In the genomic region with DNA sequence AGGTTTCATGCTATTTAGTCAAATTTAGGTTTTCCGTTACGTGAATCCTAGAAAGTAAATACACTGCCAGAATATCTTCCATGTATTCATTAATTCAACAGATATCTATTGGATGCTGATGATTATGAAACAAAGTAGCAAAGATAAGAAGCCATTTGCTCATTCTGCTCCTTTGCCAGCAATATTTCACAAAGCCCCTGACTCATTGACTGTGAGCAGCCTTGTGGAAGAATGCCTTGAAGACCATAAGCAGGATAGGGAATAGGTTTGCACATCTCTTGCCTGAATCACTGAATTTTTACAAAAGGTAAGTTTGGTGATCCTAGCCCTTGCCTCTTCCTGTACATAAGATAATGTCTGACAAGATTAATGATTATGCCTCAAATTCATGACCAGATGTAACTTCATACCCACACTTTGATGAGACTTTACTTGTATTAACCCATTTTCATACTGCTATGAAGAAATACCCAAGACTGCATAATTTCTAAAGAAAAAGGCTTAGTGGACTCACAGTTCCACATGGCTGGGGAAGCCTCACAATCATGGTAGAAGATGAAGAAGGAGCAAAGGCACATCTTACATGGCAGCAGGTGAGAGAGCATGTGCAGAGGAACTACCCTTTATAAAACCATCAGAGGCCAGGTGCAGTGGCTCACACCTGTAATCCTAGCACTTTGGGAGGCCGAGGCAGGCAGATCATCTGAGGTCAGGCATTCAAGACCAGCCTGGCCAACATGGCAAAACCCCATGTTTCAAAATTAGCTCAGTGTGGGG, we compare ENCODE assay signal across 11 cellular contexts. TPM values are rescaled to one million over a fixed set of nuclear protein-coding genes. Genes with fewer than 3 reads are reported as not detected.
DNase-seq lines count a peak whose midpoint lies in the region; ATAC-seq, FAIRE-seq and TF ChIP-seq lines count a peak whose summit lies in the region.
"Had no signal": no experiment of that assay in that cellular context is flagged by ENCODE, and none has a peak within 500 bp of the region (broad histone marks: within the 10 kb centered on the region; RNA-seq: fewer than 3 reads in every experiment).

No MANE protein-coding gene starts in this region.

- in situ Hi-C loops in HepG2 (cut with HindIII; ENCODE audit: extremely low pct_ligation_motif_present, low pct_unique_long_range_greater_than_20kb), result no loop called here

- H3K4me3 Mint-ChIP-seq in activated T-helper 1 cell treated with anti-CD3 and anti-CD28 coated beads, Interleukin-12 subunit alpha, Interleukin-12 subunit beta, Interleukin-2, Interleukin-4 antibody, amounts not matched to agents 30 ng/mL and 10 ng/mL and 1 ng/mL, durations not matched to agents 14 hours and 24 hours and 36 hours, result peak overlapping the region; percentile 77
- H3K4me3 Mint-ChIP-seq in CD14-positive monocyte, result no peak overlapping the region

- TF ChIP-seq POLR2A in HepG2 (IDR thresholded peaks at IDR 0.05; ENCODE audit: insufficient read depth in 1 of 2, low read depth in 2 of 2, low read length in 2 of 2) (no peak), right lobe of liver (IDR thresholded peaks at IDR 0.05) (no peak)

- no peak for DNase-seq in HepG2 (ENCODE audit: low spot score)
- no peak for DNase-seq in right lobe of liver
- no peak for DNase-seq in activated T-helper 1 cell treated with anti-CD3 and anti-CD28 coated beads, Interleukin-12 subunit alpha, Interleukin-12 subunit beta, Interleukin-2, Interleukin-4 antibody, amounts not matched to agents 30 ng/mL and 10 ng/mL and 1 ng/mL, durations not matched to agents 14 hours and 24 hours and 36 hours (ENCODE audit: low spot score)
- peak; percentile 36 for DNase-seq in glomerular visceral epithelial cell (ENCODE audit: extremely low spot score)
- no peak for DNase-seq in stimulated activated CD4-positive, alpha-beta T cell treated with anti-CD3 and anti-CD28 coated beads, Interleukin-15, amount 100 ng/mL, for 24 hours
- no peak for DNase-seq in NCI-H128 (lab: John Stamatoyannopoulos, UW; ENCODE audit: unreplicated experiment)
- DNase-seq in CD14-positive monocyte (ENCODE audit: low spot score), result no peak
- DNase-seq: H7, NCI-H446 treated with DMSO at 0.1 percent for 48 hours, nucleus accumbens had no signal

- H3K4me3 ChIP-seq in HepG2 (replicated peaks in 1 of 3; ENCODE audit: insufficient read depth in 1 of 3, low read depth in 2 of 3, low read length in 3 of 3) (no peak overlapping the region), right lobe of liver (no peak overlapping the region)

- H3K9ac ChIP-seq in HepG2 (ENCODE audit: insufficient read depth, low read depth, low read length), result no peak overlapping the region

- no peaks in the 10 kb centered on the region; a peak in 1 of 5 replicates for H3K27me3 ChIP-seq in HepG2 (ENCODE audit: control insufficient read depth in 1 of 2, insufficient read depth in 2 of 2, low read length in 2 of 2)
- no peaks in the 10 kb centered on the region for H3K27me3 ChIP-seq in right lobe of liver

- no peaks in the 10 kb centered on the region for H3K36me3 ChIP-seq in HepG2 (replicated peaks in 1 of 2; ENCODE audit: control insufficient read depth in 1 of 2, insufficient read depth in 2 of 2, low read length in 2 of 2)
- H3K36me3 ChIP-seq in right lobe of liver, result no peaks in the 10 kb centered on the region

- CTCF ChIA-PET in HepG2 (lab: Yijun Ruan, JAX; ENCODE audit: low intra/inter-chr PET ratio, low total read pairs), result no interaction called here

- no peaks in the 10 kb centered on the region for H3K27me3 Mint-ChIP-seq in activated T-helper 1 cell treated with anti-CD3 and anti-CD28 coated beads, Interleukin-12 subunit alpha, Interleukin-12 subunit beta, Interleukin-2, Interleukin-4 antibody, amounts not matched to agents 30 ng/mL and 10 ng/mL and 1 ng/mL, durations not matched to agents 14 hours and 24 hours and 36 hours (ENCODE audit: insufficient read depth)
- H3K27me3 Mint-ChIP-seq in CD14-positive monocyte (ENCODE audit: low read depth in 3 of 3), result no peaks in the 10 kb centered on the region

- no peak for TF ChIP-seq RAD21 in HepG2 (CRISPR knock-in tag; IDR thresholded peaks at IDR 0.05)

- H3K4me1 ChIP-seq in HepG2 (ENCODE audit: insufficient read depth, low read length) (0 out of 2 replicates have a peak, but pooled peaks cover 4% of the 10 kb centered on the region), right lobe of liver (peaks cover 0 to 14% (median 2%) of the 10 kb centered on the region in 4 donors)

- WGBS in HepG2 (ENCODE audit: low lambda C conversion rate), result 55% methylated on average over 3 of the region's 3 CpGs
- WGBS in right lobe of liver (ENCODE audit: insufficient coverage, low coverage, low lambda C conversion rate, missing lambda C conversion rate), result 67% methylated on average over 3 of the region's 3 CpGs

- TF ChIP-seq CTCF in HepG2 (CRISPR knock-in tag; IDR thresholded peaks at IDR 0.05) (no peak), right lobe of liver (IDR thresholded peaks at IDR 0.05) (no peak), CD14-positive monocyte (IDR thresholded peaks at IDR 0.05) (no peak)

- TF ChIP-seq EP300 in HepG2 (IDR thresholded peaks at IDR 0.05; ENCODE audit: low read depth in 2 of 2, low read length in 2 of 2) (no peak), HepG2 (CRISPR knock-in tag; IDR thresholded peaks at IDR 0.05; ENCODE audit: borderline replicate concordance) (no peak)

- peak overlapping the region; percentile 78; the same call in 1 of the 2 replicates for H3K4me2 ChIP-seq in HepG2 (ENCODE audit: low read depth, low read length)

- no peak for FAIRE-seq in HepG2 (lab: Jason Lieb, UNC)

- H2AFZ ChIP-seq in HepG2 (ENCODE audit: low read length), result no peak overlapping the region

- POLR2A ChIA-PET in HepG2 (lab: Yijun Ruan, JAX), result no interaction called here

- H3K79me2 ChIP-seq in HepG2 (ENCODE audit: insufficient read depth, low read length), result no peaks in the 10 kb centered on the region

- H3K27ac Mint-ChIP-seq in activated T-helper 1 cell treated with anti-CD3 and anti-CD28 coated beads, Interleukin-12 subunit alpha, Interleukin-12 subunit beta, Interleukin-2, Interleukin-4 antibody, amounts not matched to agents 30 ng/mL and 10 ng/mL and 1 ng/mL, durations not matched to agents 14 hours and 24 hours and 36 hours, result no peak overlapping the region
- no peak overlapping the region for H3K27ac Mint-ChIP-seq in CD14-positive monocyte

- H3K9me3 Mint-ChIP-seq in activated T-helper 1 cell treated with anti-CD3 and anti-CD28 coated beads, Interleukin-12 subunit alpha, Interleukin-12 subunit beta, Interleukin-2, Interleukin-4 antibody, amounts not matched to agents 30 ng/mL and 10 ng/mL and 1 ng/mL, durations not matched to agents 14 hours and 24 hours and 36 hours, result no peaks in the 10 kb centered on the region
- peaks cover 4 to 13% (median 6%) of the 10 kb centered on the region in 7 donors for H3K9me3 Mint-ChIP-seq in CD14-positive monocyte

- H3K9me3 ChIP-seq in HepG2 (ENCODE audit: low read length) (no peaks in the 10 kb centered on the region), right lobe of liver (no peaks in the 10 kb centered on the region)

- intact Hi-C loops in HepG2 (cut with micrococcal nuclease; ENCODE audit: unreplicated experiment), result no loop called here
- intact Hi-C loops in right lobe of liver (cut with DNase I), result no loop called here
- intact Hi-C loops in activated T-helper 1 cell treated with anti-CD3 and anti-CD28 coated beads, Interleukin-12 subunit alpha, Interleukin-12 subunit beta, Interleukin-2, Interleukin-4 antibody, amounts not matched to agents 30 ng/mL and 10 ng/mL and 1 ng/mL, durations not matched to agents 14 hours and 24 hours and 36 hours (cut with micrococcal nuclease), result no loop called here
- intact Hi-C loops in CD14-positive monocyte (cut with micrococcal nuclease), result no loop called here

- no peak overlapping the region for H3K27ac ChIP-seq in HepG2 (ENCODE audit: extremely low read length, insufficient read depth, low read length)
- H3K27ac ChIP-seq in right lobe of liver, result no peak overlapping the region

- ATAC-seq in HepG2 (no peak), right lobe of liver (no peak), HG03520 (IDR thresholded peaks at IDR 0.05; ENCODE audit: unreplicated experiment) (no peak)

- no peaks in the 10 kb centered on the region for H4K20me1 ChIP-seq in HepG2 (ENCODE audit: insufficient read depth, low read length)

- BruUV-seq in HepG2 (replicated peaks; lab: Mats Ljungman, UMichigan), result no TSS peak

- peaks cover 26% of the 10 kb centered on the region for H3K4me1 Mint-ChIP-seq in activated T-helper 1 cell treated with anti-CD3 and anti-CD28 coated beads, Interleukin-12 subunit alpha, Interleukin-12 subunit beta, Interleukin-2, Interleukin-4 antibody, amounts not matched to agents 30 ng/mL and 10 ng/mL and 1 ng/mL, durations not matched to agents 14 hours and 24 hours and 36 hours (ENCODE audit: low read depth)
- H3K4me1 Mint-ChIP-seq in CD14-positive monocyte, result peaks cover 16% of the 10 kb centered on the region

- peaks cover 9% of the 10 kb centered on the region for H3K36me3 Mint-ChIP-seq in activated T-helper 1 cell treated with anti-CD3 and anti-CD28 coated beads, Interleukin-12 subunit alpha, Interleukin-12 subunit beta, Interleukin-2, Interleukin-4 antibody, amounts not matched to agents 30 ng/mL and 10 ng/mL and 1 ng/mL, durations not matched to agents 14 hours and 24 hours and 36 hours (ENCODE audit: low read depth)
- peaks cover 4 to 5% of the 10 kb centered on the region in 2 donors for H3K36me3 Mint-ChIP-seq in CD14-positive monocyte

RNA-seq across cellular contexts. Expression of a gene that starts 1.6 kb away (rescaled TPM):
- total RNA-seq in HepG2 (2016; rRNA removed; fragmentation: Illumina TruSeq; extraction: Trizol) (23.7 and 38.5 TPM in 2 replicates), right lobe of liver (10 to 100 TPM; 13.4 to 19.1 (median 16.1) TPM)
- 4.1 and 4.5 TPM in 2 replicates for total RNA-seq in HepG2 (2016; cell fraction: cytosol; rRNA removed; fragmentation: Illumina TruSeq; extraction: Trizol; ENCODE audit: low read depth)
- total RNA-seq in HepG2 (2016; cell fraction: insoluble cytoplasmic fraction; rRNA removed; fragmentation: Illumina TruSeq; extraction: Trizol), result 22.5 and 37.7 TPM in 2 replicates
- 5.2 and 7.3 TPM in 2 replicates for total RNA-seq in HepG2 (2016; cell fraction: membrane; rRNA removed; fragmentation: Illumina TruSeq; extraction: Trizol)
- total RNA-seq in HepG2 (2016; cell fraction: nucleus; rRNA removed; fragmentation: Illumina TruSeq; extraction: Trizol), result 29.6 and 33.3 TPM in 2 replicates
- polyA plus RNA-seq in HepG2 (2011; rRNA removed) (9.7 and 14.7 TPM in 2 replicates), CD14-positive monocyte (10 to 100 TPM; 19.4 to 24.7 TPM)
- polyA plus RNA-seq in HepG2 (2011; cell fraction: cytosol; rRNA removed), result 7.3 and 9.0 TPM in 2 replicates
- polyA plus RNA-seq in HepG2 (2011; cell fraction: nucleus; rRNA removed), result 1.7 and 2.8 TPM in 2 replicates
- 13.6 and 18.9 TPM in 2 replicates for polyA plus RNA-seq in HepG2 (2012)
- 1.3 and 1.6 TPM in 2 replicates for polyA plus RNA-seq in HepG2 (2016; cell fraction: cytosol; fragmentation: Illumina TruSeq; extraction: Trizol; ENCODE audit: low read depth)
- polyA plus RNA-seq in HepG2 (2016; cell fraction: insoluble cytoplasmic fraction; fragmentation: Illumina TruSeq; extraction: Trizol; ENCODE audit: low read depth), result 18.6 and 19.0 TPM in 2 replicates
- 1.9 and 3.0 TPM in 2 replicates for polyA plus RNA-seq in HepG2 (2016; cell fraction: membrane; fragmentation: Illumina TruSeq; extraction: Trizol; ENCODE audit: low read depth)
- polyA plus RNA-seq in HepG2 (2016; cell fraction: nucleus; fragmentation: Illumina TruSeq; extraction: Trizol; ENCODE audit: insufficient read depth, low read depth), result 29.3 and 33.8 TPM in 2 replicates
- polyA minus RNA-seq in HepG2 (2011; rRNA and poly(A)+ RNA removed; ENCODE audit: low replicate concordance), result 13.6 and 15.1 TPM in 2 replicates
- polyA minus RNA-seq in HepG2 (2011; cell fraction: cytosol; rRNA and poly(A)+ RNA removed), result 20.0 and 25.9 TPM in 2 replicates
- polyA minus RNA-seq in HepG2 (2011; cell fraction: nucleus; rRNA and poly(A)+ RNA removed), result 11.1 and 11.3 TPM in 2 replicates
- total RNA-seq in activated T-helper 1 cell treated with anti-CD3 and anti-CD28 coated beads, Interleukin-12 subunit alpha, Interleukin-12 subunit beta, Interleukin-2, Interleukin-4 antibody, amounts not matched to agents 30 ng/mL and 10 ng/mL and 1 ng/mL, durations not matched to agents 14 hours and 24 hours and 36 hours, result 15.9 and 19.4 TPM in 2 replicates
